In the genomic region with DNA sequence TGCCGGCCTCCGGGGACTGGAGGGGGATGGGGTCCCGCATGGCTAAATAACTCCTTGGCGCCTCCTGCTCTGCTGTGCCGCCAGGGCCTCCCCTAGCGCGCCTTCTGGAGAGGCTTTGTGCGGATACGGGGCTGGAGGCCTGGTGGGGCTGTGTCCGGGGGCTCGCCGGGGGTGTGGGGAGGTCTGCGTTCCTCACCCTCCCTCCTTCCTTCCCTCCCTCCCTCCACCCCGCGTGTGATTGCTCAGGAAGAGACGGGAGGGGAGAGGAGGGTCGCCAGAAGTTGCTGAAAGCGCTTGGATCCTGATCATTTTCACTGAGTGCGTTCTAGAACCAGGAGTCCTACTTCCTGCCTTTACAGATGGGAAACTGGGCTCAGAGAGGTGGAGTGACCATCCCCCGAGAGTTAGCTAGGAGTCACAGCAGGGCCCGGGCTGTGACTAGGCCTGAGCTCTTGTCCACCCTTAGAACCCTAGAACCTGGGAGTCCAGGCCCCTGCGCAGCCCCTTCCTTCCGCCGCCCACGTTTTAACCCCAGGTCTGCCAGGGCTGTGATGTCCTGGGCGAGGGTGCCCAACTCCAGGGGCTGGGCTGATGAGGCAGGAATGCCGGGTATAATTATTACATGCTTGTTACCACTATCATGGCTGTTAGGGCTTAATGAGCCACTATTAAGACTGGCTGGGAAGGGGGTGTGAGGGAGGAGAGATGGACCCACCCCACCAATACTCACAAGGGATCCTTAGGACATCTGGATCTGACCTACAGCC, we compare ENCODE assay signal across 8 cellular contexts. TPM values are rescaled to one million over a fixed set of nuclear protein-coding genes. Genes with fewer than 3 reads are reported as not detected.
A peak's percentile ranks its signal among the peaks of the same experiment; 100 is the strongest.
DNase-seq lines count a peak whose midpoint lies in the region; ATAC-seq and TF ChIP-seq lines count a peak whose summit lies in the region.

No MANE protein-coding gene starts in this region.

- H3K4me3 Mint-ChIP-seq in activated T-cell treated with anti-CD3 and anti-CD28 coated beads, Interleukin-2, amount 50 U/mL, for 4 hours: peak overlapping the region; percentile 82
- peak overlapping the region; percentile 75 for H3K4me3 Mint-ChIP-seq in activated naive CD8-positive, alpha-beta T cell treated with anti-CD3 and anti-CD28 coated beads, Interleukin-2, amount 50 U/mL, for 24 hours

- H3K4me1 Mint-ChIP-seq in activated T-cell treated with anti-CD3 and anti-CD28 coated beads, Interleukin-2, amount 50 U/mL, for 4 hours (ENCODE audit: low read depth): peaks cover 48% of the 10 kb centered on the region
- H3K4me1 Mint-ChIP-seq in activated naive CD8-positive, alpha-beta T cell treated with anti-CD3 and anti-CD28 coated beads, Interleukin-2, amount 50 U/mL, for 24 hours: peaks cover 67% of the 10 kb centered on the region

- H3K27ac Mint-ChIP-seq in activated naive CD8-positive, alpha-beta T cell treated with anti-CD3 and anti-CD28 coated beads, Interleukin-2, amount 50 U/mL, for 24 hours: peak overlapping the region; percentile 92

- no peaks in the 10 kb centered on the region for H3K27me3 ChIP-seq in skeletal muscle tissue (ENCODE audit: control insufficient read depth in 3 of 3, insufficient read depth in 3 of 3, low read length in 3 of 3)

- H3K36me3 Mint-ChIP-seq in activated T-cell treated with anti-CD3 and anti-CD28 coated beads, Interleukin-2, amount 50 U/mL, for 4 hours (ENCODE audit: insufficient read depth): peaks cover 15% of the 10 kb centered on the region
- H3K36me3 Mint-ChIP-seq in activated naive CD8-positive, alpha-beta T cell treated with anti-CD3 and anti-CD28 coated beads, Interleukin-2, amount 50 U/mL, for 24 hours (ENCODE audit: low read depth): peaks cover 35% of the 10 kb centered on the region

- H3K4me3 ChIP-seq in NB4 (ENCODE audit: low read depth, low read length) (peak overlapping the region; percentile 74), iPS-11a (ENCODE audit: low read depth, low read length) (peak overlapping the region; percentile 43), skeletal muscle tissue (ENCODE audit: low read length in 3 of 3) (peak overlapping the region; percentile 74 to 83 (median 82))

- ATAC-seq in activated T-cell treated with anti-CD3 and anti-CD28 coated beads, Interleukin-2, amount 50 U/mL, for 4 hours: peak; percentile 32 to 36
- ATAC-seq in activated naive CD8-positive, alpha-beta T cell treated with anti-CD3 and anti-CD28 coated beads, Interleukin-2, amount 50 U/mL, for 24 hours: peak; percentile 30
- ATAC-seq in esophagus mucosa: no peak

- no peak for DNase-seq in activated T-cell treated with anti-CD3 and anti-CD28 coated beads, Interleukin-2, amount 50 U/mL, for 4 hours
- DNase-seq in activated T-cell treated with anti-CD3 and anti-CD28 coated beads, Interleukin-2, amount 50 U/mL, for 1 hour: no peak
- peak; percentile 93 for DNase-seq in NB4 (ENCODE audit: low read depth)
- DNase-seq in activated naive CD8-positive, alpha-beta T cell treated with anti-CD3 and anti-CD28 coated beads, Interleukin-2, amount 50 U/mL, for 24 hours: no peak
- no peak for DNase-seq in inferior parietal cortex (ENCODE audit: extremely low spot score)

- H3K9me3 Mint-ChIP-seq in activated T-cell treated with anti-CD3 and anti-CD28 coated beads, Interleukin-2, amount 50 U/mL, for 4 hours: no peaks in the 10 kb centered on the region
- H3K9me3 Mint-ChIP-seq in activated naive CD8-positive, alpha-beta T cell treated with anti-CD3 and anti-CD28 coated beads, Interleukin-2, amount 50 U/mL, for 24 hours: no peaks in the 10 kb centered on the region

- peaks cover 25 to 32% (median 29%) of the 10 kb centered on the region in 3 donors for H3K4me1 ChIP-seq in skeletal muscle tissue (ENCODE audit: control insufficient read depth in 3 of 3, insufficient read depth in 3 of 3, low read length in 3 of 3)

- peaks cover 11 to 14% (median 13%) of the 10 kb centered on the region in 3 donors for H3K36me3 ChIP-seq in skeletal muscle tissue (ENCODE audit: control insufficient read depth in 3 of 3, insufficient read depth in 3 of 3, low read length in 3 of 3)

- peak overlapping the region; percentile 99 for H3K27ac ChIP-seq in skeletal muscle tissue (ENCODE audit: low read depth, low read length)

- TF ChIP-seq POLR2A in NB4 (IDR thresholded peaks at IDR 0.05; ENCODE audit: extremely low read depth, insufficient read length): no peak

- TF ChIP-seq CTCF in NB4 (IDR thresholded peaks at IDR 0.05; ENCODE audit: low read depth, low read length): no peak

- H3K9ac ChIP-seq in skeletal muscle tissue (ENCODE audit: low read depth in 1 of 3, low read length in 3 of 3): peak overlapping the region; percentile 95 to 99 (median 95)

- no peaks in the 10 kb centered on the region for H3K9me3 ChIP-seq in skeletal muscle tissue (ENCODE audit: control insufficient read depth in 3 of 3, low read length in 3 of 3)

- H3K27me3 Mint-ChIP-seq in activated T-cell treated with anti-CD3 and anti-CD28 coated beads, Interleukin-2, amount 50 U/mL, for 4 hours (ENCODE audit: low read depth): no peaks in the 10 kb centered on the region
- H3K27me3 Mint-ChIP-seq in activated naive CD8-positive, alpha-beta T cell treated with anti-CD3 and anti-CD28 coated beads, Interleukin-2, amount 50 U/mL, for 24 hours: peaks cover 5% of the 10 kb centered on the region

RNA-seq across cellular contexts. Expression of gene JUND, which starts 0.8 kb away (rescaled TPM):
- total RNA-seq in activated T-cell treated with anti-CD3 and anti-CD28 coated beads, Interleukin-2, amount 50 U/mL, for 4 hours: 100 to 1,000 TPM; 232 to 244 (median 242) TPM
- 111 TPM for total RNA-seq in skeletal muscle tissue
- total RNA-seq in esophagus mucosa: 61.5 TPM

RNA-seq across cellular contexts. Expression of gene IQCN, which starts 8.0 kb away (rescaled TPM):
- under 1 TPM; 0.35 to 0.42 (median 0.38) TPM for total RNA-seq in activated T-cell treated with anti-CD3 and anti-CD28 coated beads, Interleukin-2, amount 50 U/mL, for 4 hours
- total RNA-seq in skeletal muscle tissue (0.52 TPM), esophagus mucosa (0.56 TPM)

RNA-seq across cellular contexts. Expression of gene LSM4, which starts 40.7 kb away (rescaled TPM):
- 100 to 1,000 TPM; 209 to 254 (median 230) TPM for total RNA-seq in activated T-cell treated with anti-CD3 and anti-CD28 coated beads, Interleukin-2, amount 50 U/mL, for 4 hours
- total RNA-seq in skeletal muscle tissue (119 TPM), esophagus mucosa (85.0 TPM)

RNA-seq across cellular contexts. Expression of gene PDE4C, which starts 56.0 kb away (rescaled TPM):
- not detected for total RNA-seq in activated T-cell treated with anti-CD3 and anti-CD28 coated beads, Interleukin-2, amount 50 U/mL, for 4 hours
- total RNA-seq in skeletal muscle tissue (2.1 TPM), esophagus mucosa (0.16 TPM)

RNA-seq across cellular contexts. Expression of gene PGPEP1, which starts 58.2 kb away (rescaled TPM):
- 10 to 100 TPM; 12.8 to 14.7 (median 13.0) TPM for total RNA-seq in activated T-cell treated with anti-CD3 and anti-CD28 coated beads, Interleukin-2, amount 50 U/mL, for 4 hours
- 10.4 TPM for total RNA-seq in skeletal muscle tissue
- 5.5 TPM for total RNA-seq in esophagus mucosa
